Comparison of ENCODE assay signal across 1 cellular context in genomic region chr12:62760779-62761178, GRCh38.
TF ChIP-seq lines count a peak whose summit lies in the region.

No MANE protein-coding gene starts in this region.

TF ChIP-seq in HepG2, 621 proteins besides CTCF, POLR2A, EP300 and RAD21 (continued from another document):
- TF ChIP-seq TCF7 (IDR thresholded peaks at IDR 0.05; ENCODE audit: low read depth) (peak; percentile 84), JUN (CRISPR knock-in tag; IDR thresholded peaks at IDR 0.05) (no peak), ZNF317 (CRISPR knock-in tag; IDR thresholded peaks at IDR 0.05) (no peak), IRX3 (CRISPR knock-in tag; IDR thresholded peaks at IDR 0.05; ENCODE audit: borderline replicate concordance, low read depth) (no peak), FOXP4 (CRISPR knock-in tag; IDR thresholded peaks at IDR 0.05) (peak; percentile 85), THAP11 (CRISPR knock-in tag; IDR thresholded peaks at IDR 0.05) (peak; percentile 39; the same call in 1 of the 2 replicates), RCOR2 (CRISPR knock-in tag; IDR thresholded peaks at IDR 0.05) (0 out of 2 replicates have a peak, but pooled peaks have one; percentile 52), ZNF160 (CRISPR knock-in tag; IDR thresholded peaks at IDR 0.05) (no peak), NFRKB (IDR thresholded peaks at IDR 0.05) (no peak), ZNF761 (CRISPR knock-in tag; conservative IDR thresholded peaks at IDR 0.05) (0 out of 2 replicates have a peak, but pooled peaks have one; percentile 25), HOMEZ (CRISPR knock-in tag; IDR thresholded peaks at IDR 0.05; ENCODE audit: low read depth) (0 out of 2 replicates have a peak, but pooled peaks have one; percentile 29), ZNF614 (CRISPR knock-in tag; IDR thresholded peaks at IDR 0.05; ENCODE audit: borderline replicate concordance) (0 out of 2 replicates have a peak, but pooled peaks have one; percentile 21), BCL6 (CRISPR knock-in tag; IDR thresholded peaks at IDR 0.05) (peak; percentile 75), NFIB (CRISPR knock-in tag; IDR thresholded peaks at IDR 0.05; ENCODE audit: borderline replicate concordance) (no peak), EZH2 (conservative IDR thresholded peaks at IDR 0.05; ENCODE audit: low read depth, low read length) (no peak), POGK (CRISPR knock-in tag; conservative IDR thresholded peaks at IDR 0.05) (no peak), SP140L (CRISPR knock-in tag; IDR thresholded peaks at IDR 0.05; ENCODE audit: borderline replicate concordance) (no peak), HNF4G (IDR thresholded peaks at IDR 0.05; ENCODE audit: borderline replicate concordance, low read depth, low read length) (peak; percentile 49; the same call in 1 of the 2 replicates), HNF4G (CRISPR knock-in tag; IDR thresholded peaks at IDR 0.05; ENCODE audit: borderline replicate concordance, low read depth) (no peak), SMAD9 (CRISPR knock-in tag; IDR thresholded peaks at IDR 0.05) (no peak), REXO4 (CRISPR knock-in tag; IDR thresholded peaks at IDR 0.05; ENCODE audit: borderline replicate concordance) (no peak), ZFP1 (CRISPR knock-in tag; IDR thresholded peaks at IDR 0.05) (no peak), MIER2 (CRISPR knock-in tag; IDR thresholded peaks at IDR 0.05) (no peak), ZNF382 (CRISPR knock-in tag; IDR thresholded peaks at IDR 0.05; ENCODE audit: borderline replicate concordance) (no peak), DRAP1 (CRISPR knock-in tag; IDR thresholded peaks at IDR 0.05) (no peak), BCLAF1 (IDR thresholded peaks at IDR 0.05) (no peak), BORCS8-MEF2B (CRISPR knock-in tag; IDR thresholded peaks at IDR 0.05) (no peak), TOE1 (CRISPR knock-in tag; IDR thresholded peaks at IDR 0.05) (no peak), ZNF512B (CRISPR knock-in tag; IDR thresholded peaks at IDR 0.05; ENCODE audit: borderline replicate concordance) (no peak), ZNF12 (CRISPR knock-in tag; IDR thresholded peaks at IDR 0.05) (no peak), KDM2A (CRISPR knock-in tag; IDR thresholded peaks at IDR 0.05; ENCODE audit: borderline replicate concordance, low read depth) (no peak), ZNF777 (CRISPR knock-in tag; IDR thresholded peaks at IDR 0.05) (no peak), SNRNP70 (IDR thresholded peaks at IDR 0.05; ENCODE audit: low read depth, low read length) (no peak), ZNF652 (CRISPR knock-in tag; IDR thresholded peaks at IDR 0.05; ENCODE audit: borderline replicate concordance, low read depth) (no peak), ATRX (CRISPR knock-in tag; IDR thresholded peaks at IDR 0.05; ENCODE audit: borderline replicate concordance) (no peak), SRY (CRISPR knock-in tag; IDR thresholded peaks at IDR 0.05) (no peak), DNMT1 (CRISPR knock-in tag; IDR thresholded peaks at IDR 0.05) (no peak)
TF ChIP-seq in HepG2: peak in this region for 74.
